8 cellular contexts compared by ENCODE assay signal in genomic region chr4:104411501-104411900, GRCh38.
"Had no signal": no experiment of that assay in that cellular context is flagged by ENCODE, and none has a peak within 500 bp of the region (broad histone marks: within the 10 kb centered on the region; RNA-seq: fewer than 3 reads in every experiment).

No MANE protein-coding gene starts in this region.

- H3K4me3 ChIP-seq: GM23338, K562 had no signal

- DNase-seq: H9, HCEC 1CT, IMR-90 had no signal

- ATAC-seq: GM23338, K562 had no signal

- H3K4me2 ChIP-seq: GM23338 had no signal

- FAIRE-seq: H1, H54, HTR-8/SVneo, K562 had no signal

- H2AFZ ChIP-seq: GM23338 had no signal
